21 cellular contexts compared by ENCODE assay signal in genomic region chr14:93747560-93747959, GRCh38. TPM values are rescaled to one million over a fixed set of nuclear protein-coding genes. Genes with fewer than 3 reads are reported as not detected.
DNase-seq lines count a peak whose midpoint lies in the region; ATAC-seq, FAIRE-seq and TF ChIP-seq lines count a peak whose summit lies in the region.
"Had no signal": no experiment of that assay in that cellular context is flagged by ENCODE, and none has a peak within 500 bp of the region (broad histone marks: within the 10 kb centered on the region; RNA-seq: fewer than 3 reads in every experiment).

No MANE protein-coding gene starts in this region.

- no peak for FAIRE-seq in H1 (lab: Jason Lieb, UNC)
- FAIRE-seq: D721Med, GM12892, GM18507 had no signal

- H3K4me1 ChIP-seq in right cardiac atrium (ENCODE audit: control insufficient read depth, insufficient read depth, low read length) (peaks cover 14% of the 10 kb centered on the region), H1 (replicated peaks in 1 of 4; ENCODE audit: control insufficient read depth in 3 of 4, insufficient read depth in 4 of 4, low read length in 3 of 4) (peaks cover 0 to 18% (median 6%) of the 10 kb centered on the region in 4 experiments; a peak in 4 of 7 replicates), neuronal stem cell (ENCODE audit: control insufficient read depth in 2 of 2, insufficient read depth in 1 of 2, low read depth in 1 of 2, low read length in 2 of 2) (peaks cover 0 to 46% of the 10 kb centered on the region in 2 donors)
- H3K4me1 ChIP-seq: SJSA1 had no signal

- H2BK5ac ChIP-seq in H1 (ENCODE audit: low read depth, low read length), result peak overlapping the region; percentile 90
- no peak overlapping the region for H2BK5ac ChIP-seq in neuronal stem cell (ENCODE audit: low read length)

- H3K18ac ChIP-seq in H1 (ENCODE audit: extremely low read depth, low read length) (no peak overlapping the region), neuronal stem cell (ENCODE audit: low read length) (no peak overlapping the region)

- H3K4me2 ChIP-seq in H1 (ENCODE audit: insufficient read depth in 1 of 2, low read depth in 2 of 2, low read length in 2 of 2) (no peak overlapping the region), neuronal stem cell (ENCODE audit: insufficient read depth, low read length, poor library complexity, severe bottlenecking) (no peak overlapping the region)
- H3K4me2 ChIP-seq: GM23338 had no signal

- no peak overlapping the region for H2BK120ac ChIP-seq in H1 (replicated peaks; ENCODE audit: low read depth, low read length)
- no peak overlapping the region for H2BK120ac ChIP-seq in neuronal stem cell (ENCODE audit: low read depth, low read length)

- TF ChIP-seq CTCF in H1 (IDR thresholded peaks at IDR 0.05; ENCODE audit: control extremely low read depth in 1 of 3, insufficient read depth in 1 of 3, low read depth in 1 of 3, low read length in 3 of 3), result no peak

- H3K4ac ChIP-seq in H1 (replicated peaks; ENCODE audit: insufficient read length, low read depth, low read length) (no peak overlapping the region), neuronal stem cell (ENCODE audit: low read length) (no peak overlapping the region)

- H3K14ac ChIP-seq in H1 (ENCODE audit: insufficient read length) (no peak overlapping the region), neuronal stem cell (ENCODE audit: low read length) (no peak overlapping the region)

- CTCF ChIA-PET in H1 (lab: Charles Lee; ENCODE audit: partially characterized antibody), result no interaction called here
- CTCF ChIA-PET in activated CD4-positive, alpha-beta memory T cell treated with anti-CD3 and anti-CD28 coated beads for 36 hours (lab: Charles Lee), result no interaction called here

- H2BK20ac ChIP-seq in H1 (ENCODE audit: low read length), result peak overlapping the region; percentile 72; the same call in 1 of the 2 replicates

- no peaks in the 10 kb centered on the region for H3K9me3 Mint-ChIP-seq in activated CD4-positive, alpha-beta memory T cell treated with anti-CD3 and anti-CD28 coated beads for 36 hours
- H3K9me3 Mint-ChIP-seq: CD8-positive, alpha-beta memory T cell; GM23338 had no signal

- peak overlapping the region; percentile 85 for H3K56ac ChIP-seq in H1 (replicated peaks; ENCODE audit: insufficient read length, low read depth, low read length)

- TF ChIP-seq EP300 in H1 (IDR thresholded peaks at IDR 0.05; ENCODE audit: borderline replicate concordance in 1 of 2, low read depth in 2 of 2, low read length in 2 of 2), result no peak

- no peaks in the 10 kb centered on the region for H3K79me2 ChIP-seq in H1 (ENCODE audit: control insufficient read depth in 1 of 2, insufficient read depth in 2 of 2, low read length in 2 of 2)

- WGBS in right cardiac atrium, result 91% methylated on average over 1 of the region's 1 CpG
- WGBS in H1 (ENCODE audit: extremely low coverage in 1 of 2, insufficient coverage in 1 of 2, insufficient read length in 1 of 2, insufficient replicate concordance in 2 of 2, low coverage in 1 of 2, low lambda C conversion rate in 2 of 2, missing lambda C conversion rate in 1 of 2), 2 experiments, result 85 to 100% methylated on average over 1 of the region's 1 CpG
- WGBS in neuronal stem cell (ENCODE audit: extremely low coverage in 2 of 2, insufficient read length in 2 of 2, insufficient replicate concordance in 1 of 2), 2 donors, result 100% methylated on average over 1 of the region's 1 CpG

- H2AFZ ChIP-seq in H1 (ENCODE audit: low read length) (no peak overlapping the region), neuronal stem cell (ENCODE audit: low read length) (no peak overlapping the region)
- H2AFZ ChIP-seq: GM23338 had no signal

- H2BK12ac ChIP-seq in H1 (ENCODE audit: low read depth, low read length), result peak overlapping the region; percentile 90; the same call in 1 of the 2 replicates
- H2BK12ac ChIP-seq in neuronal stem cell (ENCODE audit: low read length), result peak overlapping the region; percentile 99

- no peak for TF ChIP-seq POLR2A in H1 (IDR thresholded peaks at IDR 0.05; ENCODE audit: control extremely low read depth in 1 of 2, low read depth in 2 of 2, low read length in 2 of 2)

- H3K23ac ChIP-seq in H1 (ENCODE audit: insufficient read length) (no peak overlapping the region), neuronal stem cell (ENCODE audit: low read depth, low read length, poor library complexity) (no peak overlapping the region)

- no peak overlapping the region for H4K5ac ChIP-seq in H1 (ENCODE audit: insufficient read length, low read depth, low read length)

- no peaks in the 10 kb centered on the region for H3K79me1 ChIP-seq in H1 (ENCODE audit: low read depth, low read length)
- H3K79me1 ChIP-seq in neuronal stem cell (ENCODE audit: low read depth, low read length), result no peaks in the 10 kb centered on the region

- no peak overlapping the region for H3K4me3 Mint-ChIP-seq in activated CD4-positive, alpha-beta memory T cell treated with anti-CD3 and anti-CD28 coated beads for 36 hours
- H3K4me3 Mint-ChIP-seq: CD8-positive, alpha-beta memory T cell; GM23338 had no signal

- no peaks in the 10 kb centered on the region for H3K4me1 Mint-ChIP-seq in activated CD4-positive, alpha-beta memory T cell treated with anti-CD3 and anti-CD28 coated beads for 36 hours (ENCODE audit: low read depth)
- H3K4me1 Mint-ChIP-seq: CD8-positive, alpha-beta memory T cell had no signal

- no peak overlapping the region for H3K4me3 ChIP-seq in right cardiac atrium (ENCODE audit: low read length)
- no peak overlapping the region for H3K4me3 ChIP-seq in H1 (ENCODE audit: extremely low read depth in 1 of 4, insufficient read depth in 2 of 4, low read depth in 3 of 4, low read length in 4 of 4)
- H3K4me3 ChIP-seq in neuronal stem cell (ENCODE audit: low read length in 2 of 2), result peak overlapping the region in 1 of 2 donors; percentile 5
- H3K4me3 ChIP-seq: GM23338, SJSA1 had no signal

- no peak overlapping the region for H4K8ac ChIP-seq in H1 (ENCODE audit: extremely low read depth, insufficient read depth, low read length)
- no peak overlapping the region for H4K8ac ChIP-seq in neuronal stem cell (ENCODE audit: low read depth, low read length)

- H3K36me3 Mint-ChIP-seq in activated CD4-positive, alpha-beta memory T cell treated with anti-CD3 and anti-CD28 coated beads for 36 hours, result no peaks in the 10 kb centered on the region
- H3K36me3 Mint-ChIP-seq: CD8-positive, alpha-beta memory T cell had no signal

- H3K27me3 Mint-ChIP-seq in activated CD4-positive, alpha-beta memory T cell treated with anti-CD3 and anti-CD28 coated beads for 36 hours, result peaks cover 2% of the 10 kb centered on the region

- H2AK5ac ChIP-seq in H1 (ENCODE audit: low read depth, low read length) (0 out of 2 replicates have a peak overlapping the region, but pooled peaks have one; percentile 86), neuronal stem cell (ENCODE audit: low read depth, low read length) (no peak overlapping the region)

- POLR2A ChIA-PET in H1 (lab: Charles Lee; ENCODE audit: partially characterized antibody), result no interaction called here
- POLR2A ChIA-PET in activated CD4-positive, alpha-beta memory T cell treated with anti-CD3 and anti-CD28 coated beads for 36 hours (lab: Charles Lee), result no interaction called here

- no peak for ATAC-seq in right cardiac atrium
- ATAC-seq in Right ventricle myocardium superior (ENCODE audit: poor library complexity), result no peak
- ATAC-seq: GM23338 had no signal

- H3K9ac ChIP-seq in H1 (replicated peaks in 1 of 4; ENCODE audit: extremely low read depth in 1 of 4, low read depth in 3 of 4, low read length in 3 of 4) (no peak overlapping the region), neuronal stem cell (ENCODE audit: low read depth, low read length, poor library complexity) (peak overlapping the region; percentile 26)

- H3K9me3 ChIP-seq in right cardiac atrium (ENCODE audit: control insufficient read depth, low read length), result no peaks in the 10 kb centered on the region
- H3K9me3 ChIP-seq in H1 (ENCODE audit: insufficient read depth in 2 of 2, low read depth in 1 of 2, low read length in 1 of 2), result no peaks in the 10 kb centered on the region
- peaks cover 0 to 2% of the 10 kb centered on the region in 2 donors for H3K9me3 ChIP-seq in neuronal stem cell (replicated peaks in 1 of 2; ENCODE audit: control insufficient read depth in 2 of 2, insufficient read depth in 1 of 2, low read depth in 1 of 2, low read length in 2 of 2)
- H3K9me3 ChIP-seq: SJSA1 had no signal

- DNase-seq in right cardiac atrium, result no peak
- no peak for DNase-seq in Right ventricle myocardium superior
- no peak for DNase-seq in H1 (ENCODE audit: low read depth in 1 of 2, low spot score in 2 of 2)
- DNase-seq in neuronal stem cell (ENCODE audit: low spot score), result no peak
- DNase-seq in AG20443 (ENCODE audit: low spot score), result no peak
- no peak for DNase-seq in H4 (ENCODE audit: low spot score)
- DNase-seq in activated CD4-positive, alpha-beta memory T cell treated with anti-CD3 and anti-CD28 coated beads for 36 hours, result no peak
- DNase-seq: CD8-positive, alpha-beta memory T cell; DMS79; Karpas-422; NCI-H1048; NCI-H1436; NCI-H2029; NCI-H345; NCI-H524 treated with DMSO at 0.1 percent for 48 hours had no signal

- H3K27ac Mint-ChIP-seq in activated CD4-positive, alpha-beta memory T cell treated with anti-CD3 and anti-CD28 coated beads for 36 hours, result no peak overlapping the region
- H3K27ac Mint-ChIP-seq: CD8-positive, alpha-beta memory T cell; GM23338 had no signal

- TF ChIP-seq RAD21 in H1 (IDR thresholded peaks at IDR 0.05 in 1 of 2, conservative IDR thresholded peaks at IDR 0.05 in 1 of 2; ENCODE audit: low read depth in 2 of 2, low read length in 2 of 2), result no peak

- H4K20me1 ChIP-seq in H1 (replicated peaks in 1 of 2; ENCODE audit: control insufficient read depth in 1 of 2, insufficient read depth in 2 of 2, low read length in 2 of 2), result peaks cover 0 to 3% of the 10 kb centered on the region in 2 experiments

- H3K36me3 ChIP-seq in H1 (ENCODE audit: control insufficient read depth in 2 of 4, insufficient read depth in 4 of 4, low read length in 3 of 4), result no peaks in the 10 kb centered on the region
- no peaks in the 10 kb centered on the region for H3K36me3 ChIP-seq in neuronal stem cell (replicated peaks in 1 of 2; ENCODE audit: control insufficient read depth in 2 of 2, insufficient read depth in 2 of 2, low read length in 2 of 2)
- H3K36me3 ChIP-seq: SJSA1 had no signal

- H3K23me2 ChIP-seq in H1 (ENCODE audit: low read depth, low read length), result peaks cover 7% of the 10 kb centered on the region; the same call in 1 of the 2 replicates

- H4K91ac ChIP-seq in H1 (replicated peaks; ENCODE audit: insufficient read length, low read length) (no peak overlapping the region), neuronal stem cell (ENCODE audit: low read depth, low read length, poor library complexity) (peak overlapping the region; percentile 13)

- intact Hi-C loops in right cardiac atrium (cut with DNase I), result no loop called here
- intact Hi-C loops in Right ventricle myocardium superior (cut with DNase I), result no loop called here
- intact Hi-C loops in activated CD4-positive, alpha-beta memory T cell treated with anti-CD3 and anti-CD28 coated beads for 36 hours (cut with micrococcal nuclease), result no loop called here

- H2BK15ac ChIP-seq in H1 (ENCODE audit: low read length) (0 out of 2 replicates have a peak overlapping the region, but pooled peaks have one; percentile 46), neuronal stem cell (ENCODE audit: low read length) (peak overlapping the region; percentile 8)

- peak overlapping the region; percentile 63 for H3K27ac ChIP-seq in right cardiac atrium (ENCODE audit: low read length)
- H3K27ac ChIP-seq in H1 (ENCODE audit: low read depth, low read length), result no peak overlapping the region
- no peak overlapping the region for H3K27ac ChIP-seq in neuronal stem cell (replicated peaks; ENCODE audit: low read length)
- H3K27ac ChIP-seq: SJSA1 had no signal

- H3K27me3 ChIP-seq in right cardiac atrium (ENCODE audit: control insufficient read depth, insufficient read depth), result no peaks in the 10 kb centered on the region
- H3K27me3 ChIP-seq in H1 (replicated peaks in 1 of 4; ENCODE audit: control insufficient read depth in 3 of 4, extremely low read depth in 1 of 4, insufficient read depth in 3 of 4, low read length in 3 of 4), result no peaks in the 10 kb centered on the region
- no peaks in the 10 kb centered on the region for H3K27me3 ChIP-seq in neuronal stem cell (ENCODE audit: control insufficient read depth in 3 of 3, insufficient read depth in 3 of 3, low read depth in 1 of 3, low read length in 3 of 3)
- H3K27me3 ChIP-seq: SJSA1 had no signal

RNA-seq across cellular contexts. Expression of gene PRIMA1, which starts 40.7 kb away (rescaled TPM):
- total RNA-seq in right cardiac atrium (10 to 100 TPM in 2 of 4 donors, 1 to 10 TPM in 2; 6.1 to 11.7 (median 10.1) TPM), Right ventricle myocardium superior (8.4 TPM)
- polyA plus RNA-seq in right cardiac atrium (5.9 TPM), H1 (2011; rRNA removed) (2.8 and 3.6 TPM in 2 replicates)
- total RNA-seq in H1 (2021; fragmentation: NEBNext Ultra II Directional; extraction: Animal tissue kit (Norgen Biotek cat#: 25700)), result 3.9 and 4.5 TPM in 2 replicates
- 1.8 TPM for polyA plus RNA-seq in H1 (2011; cell fraction: cytosol; rRNA removed)
- 3.3 TPM for polyA plus RNA-seq in H1 (2011; cell fraction: nucleus; rRNA removed)
- 3.0 to 4.3 TPM (median 3.6 TPM) in 4 replicates for polyA plus RNA-seq in H1 (2012, experiment 1 of 2)
- polyA plus RNA-seq in H1 (2012, experiment 2 of 2), result 3.8 TPM
- 3.2 TPM for polyA plus RNA-seq in H1 (2013, experiment 1 of 2)
- 3.4 TPM for polyA plus RNA-seq in H1 (2013, experiment 2 of 2)
- polyA minus RNA-seq in H1 (2011; rRNA and poly(A)+ RNA removed), result 1.8 and 2.8 TPM in 2 replicates
- polyA minus RNA-seq in H1 (2011; cell fraction: cytosol; rRNA and poly(A)+ RNA removed), result 2.3 TPM
- polyA minus RNA-seq in H1 (2011; cell fraction: nucleus; rRNA and poly(A)+ RNA removed), result 2.1 TPM
- 4.4 TPM for polyA plus RNA-seq in neuronal stem cell (2013, experiment 1 of 2)
- 4.2 TPM for polyA plus RNA-seq in neuronal stem cell (2013, experiment 2 of 2)
- total RNA-seq in H4 (2014; rRNA removed; shearing (Covaris generic)), result 0.04 TPM in 2 replicates
- not detected for total RNA-seq in activated CD4-positive, alpha-beta memory T cell treated with anti-CD3 and anti-CD28 coated beads for 36 hours
- total RNA-seq: CD8-positive, alpha-beta memory T cell; MCF 10A; SJSA1 had no signal
- polyA plus RNA-seq: CD8-positive, alpha-beta memory T cell had no signal
